ENCODE assay signal across 1 cellular context in the genomic region with DNA sequence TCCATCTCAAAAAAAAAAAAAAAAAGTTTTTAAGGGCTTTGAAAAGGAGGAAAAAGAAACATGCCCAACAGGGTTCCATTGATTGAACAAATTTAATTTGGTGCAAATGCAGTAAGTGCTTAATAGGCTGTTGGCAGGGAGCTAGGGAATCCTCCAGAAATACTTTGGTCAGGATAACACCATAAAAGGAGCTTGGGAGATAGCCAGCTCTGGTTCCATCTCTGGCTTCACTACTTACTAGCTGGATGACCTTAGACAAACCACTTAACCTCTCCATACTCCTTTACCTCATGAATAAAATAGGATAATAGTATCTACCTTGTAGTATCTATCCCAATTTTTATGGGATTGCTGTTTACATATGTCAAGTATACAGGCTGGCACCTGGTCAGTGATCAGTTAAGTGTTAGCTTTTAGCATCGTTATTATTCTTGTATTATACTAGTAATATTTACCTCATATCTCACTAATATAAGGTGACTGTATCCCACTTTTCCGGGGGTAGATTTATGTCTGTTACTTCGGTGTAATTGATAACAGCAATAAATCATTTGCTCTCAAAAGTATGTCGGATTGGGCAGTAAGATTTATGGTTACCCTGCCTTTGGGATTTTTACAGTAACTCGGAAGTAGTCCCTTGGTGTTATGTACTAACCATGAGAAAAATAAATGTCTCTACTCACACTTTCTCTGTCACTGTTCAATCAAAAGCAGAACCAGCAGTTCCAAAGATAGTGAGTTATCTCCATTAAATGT.
TF ChIP-seq lines count a peak whose summit lies in the region.

No MANE protein-coding gene starts in this region.

TF ChIP-seq in SK-N-SH, 30 proteins besides CTCF, POLR2A, EP300 and RAD21:
- TF ChIP-seq, protein P1, sequence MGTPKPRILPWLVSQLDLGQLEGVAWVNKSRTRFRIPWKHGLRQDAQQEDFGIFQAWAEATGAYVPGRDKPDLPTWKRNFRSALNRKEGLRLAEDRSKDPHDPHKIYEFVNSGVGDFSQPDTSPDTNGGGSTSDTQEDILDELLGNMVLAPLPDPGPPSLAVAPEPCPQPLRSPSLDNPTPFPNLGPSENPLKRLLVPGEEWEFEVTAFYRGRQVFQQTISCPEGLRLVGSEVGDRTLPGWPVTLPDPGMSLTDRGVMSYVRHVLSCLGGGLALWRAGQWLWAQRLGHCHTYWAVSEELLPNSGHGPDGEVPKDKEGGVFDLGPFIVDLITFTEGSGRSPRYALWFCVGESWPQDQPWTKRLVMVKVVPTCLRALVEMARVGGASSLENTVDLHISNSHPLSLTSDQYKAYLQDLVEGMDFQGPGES (IDR thresholded peaks at IDR 0.05; ENCODE audit: low read depth, low read length), result no peak
- TF ChIP-seq YY1 (IDR thresholded peaks at IDR 0.05; ENCODE audit: low read depth) (no peak), FOXM1 (IDR thresholded peaks at IDR 0.05; ENCODE audit: low read depth) (no peak)
